Comparison of ENCODE assay signal across 8 cellular contexts in the genomic region with DNA sequence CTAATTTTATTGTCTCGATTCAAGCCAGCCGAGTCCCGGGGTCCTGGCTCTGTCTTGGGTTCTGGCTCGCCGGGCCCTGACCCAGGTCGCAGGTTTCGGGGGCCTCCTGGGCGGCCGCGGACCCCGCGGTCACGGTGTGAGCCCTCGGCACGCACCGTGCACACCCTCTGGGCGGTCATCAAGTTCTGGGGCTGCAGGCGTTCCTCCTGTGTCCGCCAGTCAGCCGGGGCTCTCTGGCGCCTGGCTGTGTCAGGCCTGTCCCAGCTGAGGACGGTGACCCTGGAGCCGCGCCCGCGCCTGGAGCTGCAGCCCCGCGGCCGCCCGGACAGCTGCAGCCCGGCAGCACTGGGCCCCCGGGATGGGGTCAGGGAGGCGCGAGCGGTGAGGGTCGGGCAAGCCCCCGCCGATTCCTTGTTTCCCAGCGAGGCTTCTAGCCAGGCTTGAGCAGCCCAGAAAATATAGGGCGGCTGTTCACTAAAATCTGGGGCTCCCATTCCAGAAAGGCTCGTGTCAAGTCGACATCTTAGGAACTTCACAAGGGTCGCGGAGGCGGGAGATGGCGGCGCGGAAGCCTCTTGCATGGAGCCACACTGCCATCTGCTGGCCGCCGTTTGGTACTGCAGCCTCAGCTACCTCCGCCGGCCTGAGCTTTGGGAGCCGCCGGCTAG.
DNase-seq lines count a peak whose midpoint lies in the region; ATAC-seq lines count a peak whose summit lies in the region.

No MANE protein-coding gene starts in this region.

- peak overlapping the region; percentile 92 to 99 for H3K27ac ChIP-seq in mucosa of rectum (ENCODE audit: low read depth in 2 of 2, low read length in 2 of 2)

- H3K9ac ChIP-seq in NT2/D1 (ENCODE audit: insufficient read length, low read depth) (peak overlapping the region; percentile 75), mucosa of rectum (ENCODE audit: low read depth in 1 of 2, low read length in 2 of 2) (peak overlapping the region; percentile 81 to 84)

- H3K27me3 ChIP-seq in NT2/D1 (ENCODE audit: insufficient read depth, insufficient read length): peaks cover 100% of the 10 kb centered on the region
- peaks cover 0 to 3% of the 10 kb centered on the region in 2 donors for H3K27me3 ChIP-seq in mucosa of rectum (ENCODE audit: control insufficient read depth in 2 of 2, insufficient read depth in 2 of 2, low read length in 2 of 2)

- in situ Hi-C loops in ACHN (cut with HindIII; ENCODE audit: low pct_ligation_motif_present, low pct_unique_long_range_greater_than_20kb, low sequenced_read_pairs): loop anchor here (10.0 kb wide), 1 partner anchor 776 kb away; no protein-coding TSS in a partner anchor

- DNase-seq in ACHN (peak; percentile 91), HK-2 (ENCODE audit: unreplicated experiment) (peak; percentile 94), NT2/D1 (ENCODE audit: low read depth, low spot score) (peak; percentile 93), epidermal melanocyte (ENCODE audit: insufficient read length, low spot score) (peak; percentile 89)
- DNase-seq in activated CD8-positive, alpha-beta memory T cell treated with anti-CD3 and anti-CD28 coated beads, Interleukin-2, amount 50 U/mL, for 4 hours: peak; percentile 89
- peak; percentile 74 to 77 for DNase-seq in stimulated activated CD8-positive, alpha-beta memory T cell treated with anti-CD3 and anti-CD28 coated beads, Interleukin-2, amount 100 ng/mL, for 48 hours (ENCODE audit: low read depth in 2 of 2)

- H3K36me3 ChIP-seq in NT2/D1 (ENCODE audit: insufficient read depth, insufficient read length, low read length) (no peaks in the 10 kb centered on the region), mucosa of rectum (ENCODE audit: control insufficient read depth in 2 of 2, insufficient read depth in 2 of 2, low read length in 2 of 2) (no peaks in the 10 kb centered on the region)

- H3K4me3 ChIP-seq in NT2/D1 (ENCODE audit: insufficient read length, low read depth) (peak overlapping the region; percentile 58), mucosa of rectum (ENCODE audit: low read length in 2 of 2) (peak overlapping the region; percentile 67 to 82)

- peak; percentile 39 for ATAC-seq in GM18519 (IDR thresholded peaks at IDR 0.05; ENCODE audit: low FRiP score, unreplicated experiment)

- H3K9me3 ChIP-seq in NT2/D1 (ENCODE audit: insufficient read depth, low read length) (peaks cover 10% of the 10 kb centered on the region), mucosa of rectum (ENCODE audit: control insufficient read depth in 2 of 2, low read length in 2 of 2) (no peaks in the 10 kb centered on the region)

- H3K4me1 ChIP-seq in NT2/D1 (ENCODE audit: insufficient read depth, insufficient read length) (peaks cover 10% of the 10 kb centered on the region), mucosa of rectum (ENCODE audit: control insufficient read depth in 2 of 2, insufficient read depth in 2 of 2, low read length in 2 of 2) (peaks cover 24 to 28% of the 10 kb centered on the region in 2 donors)

Comparison
In these comparisons a context has a peak if more than half of its experiments do, and no peak if none do; other contexts are left out.
1. Peak in every context shown above with its lines: DNase-seq, ATAC-seq, H3K4me3 ChIP-seq and H3K27ac ChIP-seq.